1 cellular context compared by ENCODE assay signal in genomic region chr5:120139039-120139438, GRCh38.
TF ChIP-seq lines count a peak whose summit lies in the region.

No MANE protein-coding gene starts in this region.

TF ChIP-seq in K562, 482 proteins besides CTCF, POLR2A, EP300 and RAD21 (continued from another document):
- TF ChIP-seq, protein P1, sequence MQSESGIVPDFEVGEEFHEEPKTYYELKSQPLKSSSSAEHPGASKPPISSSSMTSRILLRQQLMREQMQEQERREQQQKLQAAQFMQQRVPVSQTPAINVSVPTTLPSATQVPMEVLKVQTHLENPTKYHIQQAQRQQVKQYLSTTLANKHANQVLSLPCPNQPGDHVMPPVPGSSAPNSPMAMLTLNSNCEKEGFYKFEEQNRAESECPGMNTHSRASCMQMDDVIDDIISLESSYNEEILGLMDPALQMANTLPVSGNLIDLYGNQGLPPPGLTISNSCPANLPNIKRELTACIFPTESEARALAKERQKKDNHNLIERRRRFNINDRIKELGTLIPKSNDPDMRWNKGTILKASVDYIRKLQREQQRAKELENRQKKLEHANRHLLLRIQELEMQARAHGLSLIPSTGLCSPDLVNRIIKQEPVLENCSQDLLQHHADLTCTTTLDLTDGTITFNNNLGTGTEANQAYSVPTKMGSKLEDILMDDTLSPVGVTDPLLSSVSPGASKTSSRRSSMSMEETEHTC (IDR thresholded peaks at IDR 0.05), result no peak
- TF ChIP-seq CEBPB (tag; IDR thresholded peaks at IDR 0.05) (peak; percentile 95), ZNF184 (CRISPR knock-in tag; IDR thresholded peaks at IDR 0.05) (no peak), ZNF12 (CRISPR knock-in tag; IDR thresholded peaks at IDR 0.05) (no peak), ZNF644 (tag; IDR thresholded peaks at IDR 0.05; ENCODE audit: low read depth) (no peak), ZNF165 (CRISPR knock-in tag; IDR thresholded peaks at IDR 0.05; ENCODE audit: borderline replicate concordance) (no peak), ZNF551 (CRISPR knock-in tag; IDR thresholded peaks at IDR 0.05) (no peak), ZNF407 (IDR thresholded peaks at IDR 0.05; ENCODE audit: low read depth) (no peak), SOX6 (IDR thresholded peaks at IDR 0.05) (no peak), SMARCA4 (IDR thresholded peaks at IDR 0.05) (0 out of 2 replicates have a peak, but pooled peaks have one; percentile 13), JUND (IDR thresholded peaks at IDR 0.05; ENCODE audit: borderline replicate concordance, low read depth, low read length) (peak; percentile 76), JUND (tag; IDR thresholded peaks at IDR 0.05; ENCODE audit: borderline replicate concordance, low read depth, low read length) (peak; percentile 37; the same call in 1 of the 3 replicates), HOMEZ (CRISPR knock-in tag; IDR thresholded peaks at IDR 0.05) (no peak), STAT5A (IDR thresholded peaks at IDR 0.05; ENCODE audit: borderline replicate concordance, low read length) (peak; percentile 31; the same call in 1 of the 2 replicates), USF2 (CRISPR knock-in tag; IDR thresholded peaks at IDR 0.05) (no peak)
- TF ChIP-seq, protein P2, sequence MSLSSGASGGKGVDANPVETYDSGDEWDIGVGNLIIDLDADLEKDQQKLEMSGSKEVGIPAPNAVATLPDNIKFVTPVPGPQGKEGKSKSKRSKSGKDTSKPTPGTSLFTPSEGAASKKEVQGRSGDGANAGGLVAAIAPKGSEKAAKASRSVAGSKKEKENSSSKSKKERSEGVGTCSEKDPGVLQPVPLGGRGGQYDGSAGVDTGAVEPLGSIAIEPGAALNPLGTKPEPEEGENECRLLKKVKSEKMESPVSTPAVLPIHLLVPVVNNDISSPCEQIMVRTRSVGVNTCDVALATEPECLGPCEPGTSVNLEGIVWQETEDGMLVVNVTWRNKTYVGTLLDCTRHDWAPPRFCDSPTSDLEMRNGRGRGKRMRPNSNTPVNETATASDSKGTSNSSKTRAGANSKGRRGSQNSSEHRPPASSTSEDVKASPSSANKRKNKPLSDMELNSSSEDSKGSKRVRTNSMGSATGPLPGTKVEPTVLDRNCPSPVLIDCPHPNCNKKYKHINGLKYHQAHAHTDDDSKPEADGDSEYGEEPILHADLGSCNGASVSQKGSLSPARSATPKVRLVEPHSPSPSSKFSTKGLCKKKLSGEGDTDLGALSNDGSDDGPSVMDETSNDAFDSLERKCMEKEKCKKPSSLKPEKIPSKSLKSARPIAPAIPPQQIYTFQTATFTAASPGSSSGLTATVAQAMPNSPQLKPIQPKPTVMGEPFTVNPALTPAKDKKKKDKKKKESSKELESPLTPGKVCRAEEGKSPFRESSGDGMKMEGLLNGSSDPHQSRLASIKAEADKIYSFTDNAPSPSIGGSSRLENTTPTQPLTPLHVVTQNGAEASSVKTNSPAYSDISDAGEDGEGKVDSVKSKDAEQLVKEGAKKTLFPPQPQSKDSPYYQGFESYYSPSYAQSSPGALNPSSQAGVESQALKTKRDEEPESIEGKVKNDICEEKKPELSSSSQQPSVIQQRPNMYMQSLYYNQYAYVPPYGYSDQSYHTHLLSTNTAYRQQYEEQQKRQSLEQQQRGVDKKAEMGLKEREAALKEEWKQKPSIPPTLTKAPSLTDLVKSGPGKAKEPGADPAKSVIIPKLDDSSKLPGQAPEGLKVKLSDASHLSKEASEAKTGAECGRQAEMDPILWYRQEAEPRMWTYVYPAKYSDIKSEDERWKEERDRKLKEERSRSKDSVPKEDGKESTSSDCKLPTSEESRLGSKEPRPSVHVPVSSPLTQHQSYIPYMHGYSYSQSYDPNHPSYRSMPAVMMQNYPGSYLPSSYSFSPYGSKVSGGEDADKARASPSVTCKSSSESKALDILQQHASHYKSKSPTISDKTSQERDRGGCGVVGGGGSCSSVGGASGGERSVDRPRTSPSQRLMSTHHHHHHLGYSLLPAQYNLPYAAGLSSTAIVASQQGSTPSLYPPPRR (CRISPR knock-in tag; IDR thresholded peaks at IDR 0.05; ENCODE audit: borderline replicate concordance), result no peak
- TF ChIP-seq, protein P3, sequence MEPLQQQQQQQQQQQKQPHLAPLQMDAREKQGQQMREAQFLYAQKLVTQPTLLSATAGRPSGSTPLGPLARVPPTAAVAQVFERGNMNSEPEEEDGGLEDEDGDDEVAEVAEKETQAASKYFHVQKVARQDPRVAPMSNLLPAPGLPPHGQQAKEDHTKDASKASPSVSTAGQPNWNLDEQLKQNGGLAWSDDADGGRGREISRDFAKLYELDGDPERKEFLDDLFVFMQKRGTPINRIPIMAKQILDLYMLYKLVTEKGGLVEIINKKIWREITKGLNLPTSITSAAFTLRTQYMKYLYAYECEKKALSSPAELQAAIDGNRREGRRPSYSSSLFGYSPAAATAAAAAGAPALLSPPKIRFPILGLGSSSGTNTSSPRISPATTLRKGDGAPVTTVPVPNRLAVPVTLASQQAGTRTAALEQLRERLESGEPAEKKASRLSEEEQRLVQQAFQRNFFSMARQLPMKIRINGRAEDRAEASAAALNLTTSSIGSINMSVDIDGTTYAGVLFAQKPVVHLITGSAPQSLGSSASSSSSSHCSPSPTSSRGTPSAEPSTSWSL (CRISPR knock-in tag; IDR thresholded peaks at IDR 0.05; ENCODE audit: borderline replicate concordance), result no peak
